8 cellular contexts compared by ENCODE assay signal in genomic region chr20:24634855-24635254, GRCh38.
DNase-seq lines count a peak whose midpoint lies in the region; ATAC-seq and TF ChIP-seq lines count a peak whose summit lies in the region.

No MANE protein-coding gene starts in this region.

- no peak for ATAC-seq in HG03460 (IDR thresholded peaks at IDR 0.05; ENCODE audit: unreplicated experiment)

- H3K4me3 ChIP-seq in astrocyte of the spinal cord (ENCODE audit: low read depth, low read length), result no peak overlapping the region

- in situ Hi-C loops in astrocyte of the spinal cord (cut with HindIII; ENCODE audit: low sequenced_read_pairs), result no loop called here

- DNase-seq in AG08395 (ENCODE audit: low spot score) (peak; percentile 96), HS-5 (ENCODE audit: low read depth) (peak; percentile 50), astrocyte of the spinal cord (ENCODE audit: low read depth, low spot score) (peak; percentile 89), islet precursor cell (peak; percentile 92), NCI-H510A (lab: John Stamatoyannopoulos, UW) (no peak), germinal center (ENCODE audit: low spot score) (no peak), SIG-M5 (lab: John Stamatoyannopoulos, UW) (no peak)

- no peak for TF ChIP-seq CTCF in astrocyte of the spinal cord (IDR thresholded peaks at IDR 0.05; ENCODE audit: low read depth, low read length)

Comparison
In these comparisons a context has a peak if more than half of its experiments do, and no peak if none do; other contexts are left out.
1. DNase-seq: peak in AG08395 (single experiment), HS-5 (single experiment), astrocyte of the spinal cord (single experiment) and islet precursor cell (single experiment); none in NCI-H510A (single experiment), germinal center (single experiment) and SIG-M5 (single experiment).